Comparison of ENCODE assay signal across 8 cellular contexts in the genomic region with DNA sequence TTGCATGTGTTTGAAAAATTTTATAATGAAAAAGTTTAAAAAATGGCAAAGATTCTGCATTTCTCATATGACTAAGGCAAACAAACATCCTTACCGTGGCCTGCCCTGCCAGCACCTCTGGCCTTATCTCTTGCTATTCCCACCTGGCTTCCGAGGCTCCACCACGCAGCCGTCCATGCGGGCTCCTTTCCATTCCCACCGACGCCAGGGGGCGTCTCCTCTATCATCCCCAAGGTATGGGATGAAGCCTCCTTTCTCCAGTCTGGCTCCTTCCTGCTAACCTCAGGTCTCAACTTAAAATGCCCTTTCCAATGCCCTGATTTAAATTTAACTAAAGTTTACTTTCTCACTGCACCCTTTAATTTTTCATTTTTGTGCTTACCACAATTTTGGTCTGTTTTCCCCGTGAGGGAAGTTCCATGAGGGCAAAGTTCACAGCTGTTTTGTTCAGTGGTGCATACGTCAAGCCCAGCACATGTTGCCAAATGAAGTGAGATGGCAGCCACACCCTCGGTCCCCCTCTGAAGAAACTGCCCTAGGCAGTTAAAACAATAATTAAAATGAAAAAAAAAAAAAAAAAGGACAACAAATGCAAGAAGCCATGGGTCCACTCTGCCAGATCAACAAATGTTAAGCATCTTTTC. TPM values are rescaled to one million over a fixed set of nuclear protein-coding genes. Genes with fewer than 3 reads are reported as not detected.
DNase-seq lines count a peak whose midpoint lies in the region; ATAC-seq and TF ChIP-seq lines count a peak whose summit lies in the region.

No MANE protein-coding gene starts in this region.

- TF ChIP-seq CTCF in BJ (IDR thresholded peaks at IDR 0.05; ENCODE audit: insufficient read depth, low read depth, low read length) (peak; percentile 36), HFF-Myc (IDR thresholded peaks at IDR 0.05; ENCODE audit: low read depth, low read length, missing control alignments) (peak; percentile 55), Panc1 (IDR thresholded peaks at IDR 0.05) (peak; percentile 88), esophagus squamous epithelium (IDR thresholded peaks at IDR 0.05) (peak; percentile 21 to 61 (median 38)), parathyroid adenoma (IDR thresholded peaks at IDR 0.05) (peak; percentile 57)

- no peak overlapping the region for H2AFZ ChIP-seq in parathyroid adenoma

- H3K4me3 ChIP-seq in BJ (ENCODE audit: low read depth, low read length) (no peak overlapping the region), HFF-Myc (replicated peaks; ENCODE audit: low read depth, low read length) (no peak overlapping the region), Panc1 (ENCODE audit: low read depth in 2 of 2, low read length in 2 of 2) (no peak overlapping the region), esophagus squamous epithelium (no peak overlapping the region), parathyroid adenoma (ENCODE audit: low read depth, low read length) (no peak overlapping the region)

- no peaks in the 10 kb centered on the region for H3K79me2 ChIP-seq in parathyroid adenoma

- intact Hi-C loops in Panc1 (cut with micrococcal nuclease; ENCODE audit: unreplicated experiment) = loop anchor here (10.0 kb wide), 1 partner anchor 297 kb away; no protein-coding TSS in a partner anchor
- intact Hi-C loops in esophagus squamous epithelium (cut with DNase I) = no loop called here

- H3K9ac ChIP-seq in parathyroid adenoma = no peak overlapping the region

- H3K4me2 ChIP-seq in parathyroid adenoma (ENCODE audit: low read length) = no peak overlapping the region

- ATAC-seq in Panc1 (peak; percentile 96), HG02623 (IDR thresholded peaks at IDR 0.05; ENCODE audit: unreplicated experiment) (no peak), HG03354 (IDR thresholded peaks at IDR 0.05; ENCODE audit: poor library complexity, severe bottlenecking, unreplicated experiment) (no peak)

- POLR2A ChIA-PET in BJ (lab: Charles Lee) = no interaction called here
- POLR2A ChIA-PET in Panc1 (lab: Charles Lee) = no interaction called here

- 9% methylated on average over 11 of the region's 11 CpGs for WGBS in esophagus squamous epithelium, 2 donors

- no peaks in the 10 kb centered on the region for H3K4me1 ChIP-seq in Panc1 (ENCODE audit: control insufficient read depth, insufficient read depth, low read length)
- peaks cover 0 to 7% (median 0%) of the 10 kb centered on the region in 3 donors for H3K4me1 ChIP-seq in esophagus squamous epithelium
- H3K4me1 ChIP-seq in parathyroid adenoma = peaks cover 2% of the 10 kb centered on the region

- no peaks in the 10 kb centered on the region for H3K36me3 ChIP-seq in BJ (ENCODE audit: control insufficient read depth, insufficient read depth, low read length)
- H3K36me3 ChIP-seq in Panc1 (ENCODE audit: control insufficient read depth, insufficient read depth, low read length) = no peaks in the 10 kb centered on the region
- H3K36me3 ChIP-seq in esophagus squamous epithelium = no peaks in the 10 kb centered on the region
- H3K36me3 ChIP-seq in parathyroid adenoma (ENCODE audit: control insufficient read depth, insufficient read depth, low read length) = no peaks in the 10 kb centered on the region

- CTCF ChIA-PET in BJ (lab: Yijun Ruan, JAX) = interaction anchor here (1.0 kb wide), 1 partner anchor 8 kb away, joined by 3 read pairs; no protein-coding TSS in a partner anchor
- CTCF ChIA-PET in Panc1 (lab: Charles Lee) = no interaction called here

- H3K27me3 ChIP-seq in BJ (ENCODE audit: control insufficient read depth, insufficient read depth, low read length) (no peaks in the 10 kb centered on the region), Panc1 (ENCODE audit: control insufficient read depth, insufficient read depth, low read length) (peaks cover 23% of the 10 kb centered on the region), esophagus squamous epithelium (peaks cover 0 to 16% (median 0%) of the 10 kb centered on the region in 4 donors), parathyroid adenoma (ENCODE audit: control insufficient read depth, insufficient read depth, low read length) (no peaks in the 10 kb centered on the region)

- no peak for TF ChIP-seq POLR2A in esophagus squamous epithelium (IDR thresholded peaks at IDR 0.05)

- in situ Hi-C loops in Panc1 (cut with HindIII; ENCODE audit: low pct_unique_long_range_greater_than_20kb, low sequenced_read_pairs) = no loop called here

- DNase-seq in BJ (ENCODE audit: low read depth) (no peak), HFF-Myc (ENCODE audit: extremely low read depth, low read depth) (no peak), Panc1 (ENCODE audit: low read depth, low spot score) (no peak), esophagus squamous epithelium (lab: John Stamatoyannopoulos, UW) (no peak), GM03348 (ENCODE audit: low spot score) (no peak)

- H3K9me3 ChIP-seq in Panc1 (ENCODE audit: control insufficient read depth, insufficient read depth, low read depth, low read length) (no peaks in the 10 kb centered on the region), esophagus squamous epithelium (peaks cover 0 to 8% (median 0%) of the 10 kb centered on the region in 3 donors), parathyroid adenoma (ENCODE audit: control insufficient read depth, low read length) (no peaks in the 10 kb centered on the region)

- BruUV-seq in Panc1 (replicated peaks; lab: Mats Ljungman, UMichigan) = no TSS peak

- H3K27ac ChIP-seq in Panc1 (ENCODE audit: low read length) = no peak overlapping the region
- no peak overlapping the region for H3K27ac ChIP-seq in esophagus squamous epithelium
- H3K27ac ChIP-seq in parathyroid adenoma = no peak overlapping the region

RNA-seq across cellular contexts. Expression of a gene that starts 13.3 kb away (rescaled TPM):
- polyA plus RNA-seq in BJ (2011; rRNA removed) = 0.02 and 0.04 TPM in 2 replicates
- 0.14 and 0.15 TPM in 2 replicates for polyA minus RNA-seq in BJ (2011; rRNA and poly(A)+ RNA removed)
- total RNA-seq in Panc1 (2021; ENCODE audit: unreplicated experiment) = 0.41 TPM
- polyA plus RNA-seq in Panc1 (2012; ENCODE audit: insufficient read length) = 0.39 TPM
- total RNA-seq in esophagus squamous epithelium = 1 to 10 TPM; 1.7 to 5.5 (median 2.4) TPM

Comparison
In these comparisons a context has a peak if more than half of its experiments do, and no peak if none do; other contexts are left out.
1. CTCF ChIP-seq: peak in every context shown above with its lines; median percentile 88 in Panc1; 57 in parathyroid adenoma; 55 in HFF-Myc; 38 in esophagus squamous epithelium; 36 in BJ.